1 cellular context compared by ENCODE assay signal in the genomic region with DNA sequence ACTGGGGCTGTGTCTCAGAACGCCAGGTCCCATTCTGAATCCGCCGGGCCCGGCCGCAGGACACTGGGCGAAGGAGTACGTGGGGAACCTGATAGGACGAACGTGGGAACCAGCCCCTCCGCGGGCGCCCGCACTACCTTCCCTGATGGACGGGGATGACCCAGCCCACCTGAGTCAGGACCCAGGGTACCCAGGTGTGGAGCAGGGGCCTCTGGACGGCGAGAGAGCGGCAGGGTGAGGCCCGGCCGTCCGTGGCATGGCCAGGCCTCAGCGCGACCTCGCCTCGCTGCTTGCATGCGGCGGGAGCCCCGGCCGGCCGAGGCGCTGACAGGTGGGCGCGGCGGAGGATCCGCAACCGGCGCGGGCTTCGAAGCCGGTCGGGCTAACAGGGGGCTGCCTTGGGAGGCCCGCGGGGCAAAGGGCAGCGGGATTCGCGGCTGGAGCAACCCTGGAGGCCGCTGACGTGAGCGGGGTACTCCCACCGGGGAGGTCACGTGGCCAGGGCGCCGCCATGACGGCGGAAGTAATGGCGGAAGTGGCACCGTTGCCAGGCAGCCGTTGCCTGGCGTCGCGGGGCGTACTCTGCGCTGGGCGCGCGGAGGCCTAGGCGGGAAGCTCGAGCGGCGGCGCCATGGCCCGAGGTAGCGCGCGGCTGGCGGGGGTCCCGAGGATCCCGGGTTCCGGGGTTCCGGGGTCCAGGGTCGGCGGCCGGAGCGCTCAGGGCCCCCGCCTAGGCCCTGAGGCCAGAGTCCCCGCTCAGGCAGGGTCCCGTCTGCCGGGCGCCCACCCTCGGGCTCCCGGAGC.
TF ChIP-seq lines count a peak whose summit lies in the region.

A gene (plus strand): TSS at position 580 of the 804 bp plus-strand sequence. CDS start 52 bp downstream, at position 632.

TF ChIP-seq in HepG2, 621 proteins besides CTCF, POLR2A, EP300 and RAD21 (continued from another document and continues in another):
- TF ChIP-seq, protein P1, sequence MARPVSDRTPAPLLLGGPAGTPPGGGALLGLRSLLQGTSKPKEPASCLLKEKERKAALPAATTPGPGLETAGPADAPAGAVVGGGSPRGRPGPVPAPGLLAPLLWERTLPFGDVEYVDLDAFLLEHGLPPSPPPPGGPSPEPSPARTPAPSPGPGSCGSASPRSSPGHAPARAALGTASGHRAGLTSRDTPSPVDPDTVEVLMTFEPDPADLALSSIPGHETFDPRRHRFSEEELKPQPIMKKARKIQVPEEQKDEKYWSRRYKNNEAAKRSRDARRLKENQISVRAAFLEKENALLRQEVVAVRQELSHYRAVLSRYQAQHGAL (CRISPR knock-in tag; IDR thresholded peaks at IDR 0.05; ENCODE audit: not compliant biosample characterization), result no peak
- TF ChIP-seq ZNF224 (CRISPR knock-in tag; IDR thresholded peaks at IDR 0.05) (peak; percentile 95; the same call in 1 of the 2 replicates), YEATS4 (CRISPR knock-in tag; IDR thresholded peaks at IDR 0.05; ENCODE audit: borderline replicate concordance) (peak; percentile 80; the same call in 1 of the 2 replicates), ZNF263 (CRISPR knock-in tag; IDR thresholded peaks at IDR 0.05) (peak; percentile 63; the same call in 1 of the 2 replicates), SMARCC2 (IDR thresholded peaks at IDR 0.05) (no peak), SP1 (IDR thresholded peaks at IDR 0.05) (no peak), SP1 (CRISPR knock-in tag; IDR thresholded peaks at IDR 0.05) (peak; percentile 78), ZNF326 (CRISPR knock-in tag; IDR thresholded peaks at IDR 0.05; ENCODE audit: borderline replicate concordance) (no peak), NR2F6 (IDR thresholded peaks at IDR 0.05) (peak; percentile 45), NR2F6 (CRISPR knock-in tag; IDR thresholded peaks at IDR 0.05) (peak; percentile 85), CBX2 (IDR thresholded peaks at IDR 0.05; ENCODE audit: low read depth, low read length) (no peak), CBX2 (CRISPR knock-in tag; IDR thresholded peaks at IDR 0.05; ENCODE audit: low read depth) (0 out of 2 replicates have a peak, but pooled peaks have one; percentile 76), TMF1 (CRISPR knock-in tag; IDR thresholded peaks at IDR 0.05; ENCODE audit: low read depth) (peak; percentile 85), MTA1 (CRISPR knock-in tag; IDR thresholded peaks at IDR 0.05; ENCODE audit: borderline replicate concordance) (0 out of 2 replicates have a peak, but pooled peaks have one; percentile 19)
- TF ChIP-seq, protein P2, sequence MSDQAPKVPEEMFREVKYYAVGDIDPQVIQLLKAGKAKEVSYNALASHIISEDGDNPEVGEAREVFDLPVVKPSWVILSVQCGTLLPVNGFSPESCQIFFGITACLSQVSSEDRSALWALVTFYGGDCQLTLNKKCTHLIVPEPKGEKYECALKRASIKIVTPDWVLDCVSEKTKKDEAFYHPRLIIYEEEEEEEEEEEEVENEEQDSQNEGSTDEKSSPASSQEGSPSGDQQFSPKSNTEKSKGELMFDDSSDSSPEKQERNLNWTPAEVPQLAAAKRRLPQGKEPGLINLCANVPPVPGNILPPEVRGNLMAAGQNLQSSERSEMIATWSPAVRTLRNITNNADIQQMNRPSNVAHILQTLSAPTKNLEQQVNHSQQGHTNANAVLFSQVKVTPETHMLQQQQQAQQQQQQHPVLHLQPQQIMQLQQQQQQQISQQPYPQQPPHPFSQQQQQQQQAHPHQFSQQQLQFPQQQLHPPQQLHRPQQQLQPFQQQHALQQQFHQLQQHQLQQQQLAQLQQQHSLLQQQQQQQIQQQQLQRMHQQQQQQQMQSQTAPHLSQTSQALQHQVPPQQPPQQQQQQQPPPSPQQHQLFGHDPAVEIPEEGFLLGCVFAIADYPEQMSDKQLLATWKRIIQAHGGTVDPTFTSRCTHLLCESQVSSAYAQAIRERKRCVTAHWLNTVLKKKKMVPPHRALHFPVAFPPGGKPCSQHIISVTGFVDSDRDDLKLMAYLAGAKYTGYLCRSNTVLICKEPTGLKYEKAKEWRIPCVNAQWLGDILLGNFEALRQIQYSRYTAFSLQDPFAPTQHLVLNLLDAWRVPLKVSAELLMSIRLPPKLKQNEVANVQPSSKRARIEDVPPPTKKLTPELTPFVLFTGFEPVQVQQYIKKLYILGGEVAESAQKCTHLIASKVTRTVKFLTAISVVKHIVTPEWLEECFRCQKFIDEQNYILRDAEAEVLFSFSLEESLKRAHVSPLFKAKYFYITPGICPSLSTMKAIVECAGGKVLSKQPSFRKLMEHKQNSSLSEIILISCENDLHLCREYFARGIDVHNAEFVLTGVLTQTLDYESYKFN (CRISPR knock-in tag; conservative IDR thresholded peaks at IDR 0.05), result peak; percentile 75
- TF ChIP-seq, protein P3, sequence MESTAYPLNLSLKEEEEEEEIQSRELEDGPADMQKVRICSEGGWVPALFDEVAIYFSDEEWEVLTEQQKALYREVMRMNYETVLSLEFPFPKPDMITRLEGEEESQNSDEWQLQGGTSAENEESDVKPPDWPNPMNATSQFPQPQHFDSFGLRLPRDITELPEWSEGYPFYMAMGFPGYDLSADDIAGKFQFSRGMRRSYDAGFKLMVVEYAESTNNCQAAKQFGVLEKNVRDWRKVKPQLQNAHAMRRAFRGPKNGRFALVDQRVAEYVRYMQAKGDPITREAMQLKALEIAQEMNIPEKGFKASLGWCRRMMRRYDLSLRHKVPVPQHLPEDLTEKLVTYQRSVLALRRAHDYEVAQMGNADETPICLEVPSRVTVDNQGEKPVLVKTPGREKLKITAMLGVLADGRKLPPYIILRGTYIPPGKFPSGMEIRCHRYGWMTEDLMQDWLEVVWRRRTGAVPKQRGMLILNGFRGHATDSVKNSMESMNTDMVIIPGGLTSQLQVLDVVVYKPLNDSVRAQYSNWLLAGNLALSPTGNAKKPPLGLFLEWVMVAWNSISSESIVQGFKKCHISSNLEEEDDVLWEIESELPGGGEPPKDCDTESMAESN (CRISPR knock-in tag; conservative IDR thresholded peaks at IDR 0.05), result peak; percentile 97
- TF ChIP-seq, protein P4, sequence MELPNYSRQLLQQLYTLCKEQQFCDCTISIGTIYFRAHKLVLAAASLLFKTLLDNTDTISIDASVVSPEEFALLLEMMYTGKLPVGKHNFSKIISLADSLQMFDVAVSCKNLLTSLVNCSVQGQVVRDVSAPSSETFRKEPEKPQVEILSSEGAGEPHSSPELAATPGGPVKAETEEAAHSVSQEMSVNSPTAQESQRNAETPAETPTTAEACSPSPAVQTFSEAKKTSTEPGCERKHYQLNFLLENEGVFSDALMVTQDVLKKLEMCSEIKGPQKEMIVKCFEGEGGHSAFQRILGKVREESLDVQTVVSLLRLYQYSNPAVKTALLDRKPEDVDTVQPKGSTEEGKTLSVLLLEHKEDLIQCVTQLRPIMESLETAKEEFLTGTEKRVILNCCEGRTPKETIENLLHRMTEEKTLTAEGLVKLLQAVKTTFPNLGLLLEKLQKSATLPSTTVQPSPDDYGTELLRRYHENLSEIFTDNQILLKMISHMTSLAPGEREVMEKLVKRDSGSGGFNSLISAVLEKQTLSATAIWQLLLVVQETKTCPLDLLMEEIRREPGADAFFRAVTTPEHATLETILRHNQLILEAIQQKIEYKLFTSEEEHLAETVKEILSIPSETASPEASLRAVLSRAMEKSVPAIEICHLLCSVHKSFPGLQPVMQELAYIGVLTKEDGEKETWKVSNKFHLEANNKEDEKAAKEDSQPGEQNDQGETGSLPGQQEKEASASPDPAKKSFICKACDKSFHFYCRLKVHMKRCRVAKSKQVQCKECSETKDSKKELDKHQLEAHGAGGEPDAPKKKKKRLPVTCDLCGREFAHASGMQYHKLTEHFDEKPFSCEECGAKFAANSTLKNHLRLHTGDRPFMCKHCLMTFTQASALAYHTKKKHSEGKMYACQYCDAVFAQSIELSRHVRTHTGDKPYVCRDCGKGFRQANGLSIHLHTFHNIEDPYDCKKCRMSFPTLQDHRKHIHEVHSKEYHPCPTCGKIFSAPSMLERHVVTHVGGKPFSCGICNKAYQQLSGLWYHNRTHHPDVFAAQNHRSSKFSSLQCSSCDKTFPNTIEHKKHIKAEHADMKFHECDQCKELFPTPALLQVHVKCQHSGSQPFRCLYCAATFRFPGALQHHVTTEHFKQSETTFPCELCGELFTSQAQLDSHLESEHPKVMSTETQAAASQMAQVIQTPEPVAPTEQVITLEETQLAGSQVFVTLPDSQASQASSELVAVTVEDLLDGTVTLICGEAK (IDR thresholded peaks at IDR 0.05), result no peak
- TF ChIP-seq, protein P4 (CRISPR knock-in tag; IDR thresholded peaks at IDR 0.05), result peak; percentile 88
- TF ChIP-seq, protein P5, sequence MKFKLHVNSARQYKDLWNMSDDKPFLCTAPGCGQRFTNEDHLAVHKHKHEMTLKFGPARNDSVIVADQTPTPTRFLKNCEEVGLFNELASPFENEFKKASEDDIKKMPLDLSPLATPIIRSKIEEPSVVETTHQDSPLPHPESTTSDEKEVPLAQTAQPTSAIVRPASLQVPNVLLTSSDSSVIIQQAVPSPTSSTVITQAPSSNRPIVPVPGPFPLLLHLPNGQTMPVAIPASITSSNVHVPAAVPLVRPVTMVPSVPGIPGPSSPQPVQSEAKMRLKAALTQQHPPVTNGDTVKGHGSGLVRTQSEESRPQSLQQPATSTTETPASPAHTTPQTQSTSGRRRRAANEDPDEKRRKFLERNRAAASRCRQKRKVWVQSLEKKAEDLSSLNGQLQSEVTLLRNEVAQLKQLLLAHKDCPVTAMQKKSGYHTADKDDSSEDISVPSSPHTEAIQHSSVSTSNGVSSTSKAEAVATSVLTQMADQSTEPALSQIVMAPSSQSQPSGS (CRISPR knock-in tag; IDR thresholded peaks at IDR 0.05), result peak; percentile 82
- TF ChIP-seq, protein P6, sequence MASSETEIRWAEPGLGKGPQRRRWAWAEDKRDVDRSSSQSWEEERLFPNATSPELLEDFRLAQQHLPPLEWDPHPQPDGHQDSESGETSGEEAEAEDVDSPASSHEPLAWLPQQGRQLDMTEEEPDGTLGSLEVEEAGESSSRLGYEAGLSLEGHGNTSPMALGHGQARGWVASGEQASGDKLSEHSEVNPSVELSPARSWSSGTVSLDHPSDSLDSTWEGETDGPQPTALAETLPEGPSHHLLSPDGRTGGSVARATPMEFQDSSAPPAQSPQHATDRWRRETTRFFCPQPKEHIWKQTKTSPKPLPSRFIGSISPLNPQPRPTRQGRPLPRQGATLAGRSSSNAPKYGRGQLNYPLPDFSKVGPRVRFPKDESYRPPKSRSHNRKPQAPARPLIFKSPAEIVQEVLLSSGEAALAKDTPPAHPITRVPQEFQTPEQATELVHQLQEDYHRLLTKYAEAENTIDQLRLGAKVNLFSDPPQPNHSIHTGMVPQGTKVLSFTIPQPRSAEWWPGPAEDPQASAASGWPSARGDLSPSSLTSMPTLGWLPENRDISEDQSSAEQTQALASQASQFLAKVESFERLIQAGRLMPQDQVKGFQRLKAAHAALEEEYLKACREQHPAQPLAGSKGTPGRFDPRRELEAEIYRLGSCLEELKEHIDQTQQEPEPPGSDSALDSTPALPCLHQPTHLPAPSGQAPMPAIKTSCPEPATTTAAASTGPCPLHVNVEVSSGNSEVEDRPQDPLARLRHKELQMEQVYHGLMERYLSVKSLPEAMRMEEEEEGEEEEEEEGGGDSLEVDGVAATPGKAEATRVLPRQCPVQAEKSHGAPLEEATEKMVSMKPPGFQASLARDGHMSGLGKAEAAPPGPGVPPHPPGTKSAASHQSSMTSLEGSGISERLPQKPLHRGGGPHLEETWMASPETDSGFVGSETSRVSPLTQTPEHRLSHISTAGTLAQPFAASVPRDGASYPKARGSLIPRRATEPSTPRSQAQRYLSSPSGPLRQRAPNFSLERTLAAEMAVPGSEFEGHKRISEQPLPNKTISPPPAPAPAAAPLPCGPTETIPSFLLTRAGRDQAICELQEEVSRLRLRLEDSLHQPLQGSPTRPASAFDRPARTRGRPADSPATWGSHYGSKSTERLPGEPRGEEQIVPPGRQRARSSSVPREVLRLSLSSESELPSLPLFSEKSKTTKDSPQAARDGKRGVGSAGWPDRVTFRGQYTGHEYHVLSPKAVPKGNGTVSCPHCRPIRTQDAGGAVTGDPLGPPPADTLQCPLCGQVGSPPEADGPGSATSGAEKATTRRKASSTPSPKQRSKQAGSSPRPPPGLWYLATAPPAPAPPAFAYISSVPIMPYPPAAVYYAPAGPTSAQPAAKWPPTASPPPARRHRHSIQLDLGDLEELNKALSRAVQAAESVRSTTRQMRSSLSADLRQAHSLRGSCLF (CRISPR knock-in tag; IDR thresholded peaks at IDR 0.05; ENCODE audit: borderline replicate concordance), result 0 out of 2 replicates have a peak, but pooled peaks have one; percentile 35
- TF ChIP-seq, protein P7, sequence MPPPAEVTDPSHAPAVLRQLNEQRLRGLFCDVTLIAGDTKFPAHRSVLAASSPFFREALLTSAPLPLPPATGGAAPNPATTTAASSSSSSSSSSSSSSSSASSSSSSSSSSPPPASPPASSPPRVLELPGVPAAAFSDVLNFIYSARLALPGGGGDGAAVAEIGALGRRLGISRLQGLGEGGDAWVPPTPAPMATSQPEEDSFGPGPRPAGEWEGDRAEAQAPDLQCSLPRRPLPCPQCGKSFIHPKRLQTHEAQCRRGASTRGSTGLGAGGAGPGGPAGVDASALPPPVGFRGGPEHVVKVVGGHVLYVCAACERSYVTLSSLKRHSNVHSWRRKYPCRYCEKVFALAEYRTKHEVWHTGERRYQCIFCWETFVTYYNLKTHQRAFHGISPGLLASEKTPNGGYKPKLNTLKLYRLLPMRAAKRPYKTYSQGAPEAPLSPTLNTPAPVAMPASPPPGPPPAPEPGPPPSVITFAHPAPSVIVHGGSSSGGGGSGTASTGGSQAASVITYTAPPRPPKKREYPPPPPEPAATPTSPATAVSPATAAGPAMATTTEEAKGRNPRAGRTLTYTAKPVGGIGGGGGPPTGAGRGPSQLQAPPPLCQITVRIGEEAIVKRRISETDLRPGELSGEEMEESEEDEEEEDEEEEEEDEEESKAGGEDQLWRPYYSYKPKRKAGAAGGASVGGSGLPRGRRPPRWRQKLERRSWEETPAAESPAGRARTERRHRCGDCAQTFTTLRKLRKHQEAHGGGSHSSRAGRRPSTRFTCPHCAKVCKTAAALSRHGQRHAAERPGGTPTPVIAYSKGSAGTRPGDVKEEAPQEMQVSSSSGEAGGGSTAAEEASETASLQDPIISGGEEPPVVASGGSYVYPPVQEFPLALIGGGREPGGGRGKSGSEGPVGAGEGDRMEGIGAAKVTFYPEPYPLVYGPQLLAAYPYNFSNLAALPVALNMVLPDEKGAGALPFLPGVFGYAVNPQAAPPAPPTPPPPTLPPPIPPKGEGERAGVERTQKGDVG (CRISPR knock-in tag; IDR thresholded peaks at IDR 0.05; ENCODE audit: borderline replicate concordance), result no peak
